7 cellular contexts compared by ENCODE assay signal in genomic region chr1:50368179-50369007, GRCh38. TPM values are rescaled to one million over a fixed set of nuclear protein-coding genes. Genes with fewer than 3 reads are reported as not detected.
DNase-seq lines count a peak whose midpoint lies in the region; ATAC-seq and TF ChIP-seq lines count a peak whose summit lies in the region.

No MANE protein-coding gene starts in this region.

- intact Hi-C loops in breast epithelium (cut with DNase I; ENCODE audit: low total_unique reads): loop anchor here (10.0 kb wide), 1 partner anchor 1384 kb away; no protein-coding TSS in a partner anchor

- DNase-seq in ELR (ENCODE audit: low read depth) (peak; percentile 33), NCI-H748 treated with DMSO at 0.1 percent for 48 hours (lab: John Stamatoyannopoulos, UW) (peak; percentile 68), breast epithelium (ENCODE audit: low spot score in 2 of 2) (no peak), MG63 (no peak)
- peak; percentile 35 to 47 for DNase-seq in stimulated activated naive CD8-positive, alpha-beta T cell treated with anti-CD3 and anti-CD28 coated beads, Interleukin-15, amount 100 ng/mL, for 72 hours

- H3K4me3 ChIP-seq in breast epithelium (peak overlapping the region in 1 of 3 donors; percentile 47), liver (ENCODE audit: low read depth in 1 of 3, low read length in 3 of 3) (no peak overlapping the region), MG63 (no peak overlapping the region)

- no peaks in the 10 kb centered on the region for H3K4me1 Mint-ChIP-seq in stimulated activated naive CD8-positive, alpha-beta T cell treated with anti-CD3 and anti-CD28 coated beads, Interleukin-15, amount 100 ng/mL, for 72 hours

- no peaks in the 10 kb centered on the region for H3K9me3 Mint-ChIP-seq in stimulated activated naive CD8-positive, alpha-beta T cell treated with anti-CD3 and anti-CD28 coated beads, Interleukin-15, amount 100 ng/mL, for 72 hours

- no peaks in the 10 kb centered on the region for H3K4me1 ChIP-seq in breast epithelium
- H3K4me1 ChIP-seq in liver (ENCODE audit: control insufficient read depth in 4 of 4, insufficient read depth in 4 of 4, low read length in 3 of 4): peaks cover 0 to 3% (median 0%) of the 10 kb centered on the region in 4 donors

- TF ChIP-seq CTCF in breast epithelium (IDR thresholded peaks at IDR 0.05) (peak; percentile 63 to 81 (median 74)), liver (IDR thresholded peaks at IDR 0.05; ENCODE audit: low read depth, low read length, missing input control) (peak; percentile 75)

- no peak overlapping the region for H3K27ac Mint-ChIP-seq in stimulated activated naive CD8-positive, alpha-beta T cell treated with anti-CD3 and anti-CD28 coated beads, Interleukin-15, amount 100 ng/mL, for 72 hours

- TF ChIP-seq RAD21 in liver (IDR thresholded peaks at IDR 0.05): peak; percentile 91 to 94

- no peak for TF ChIP-seq POLR2A in breast epithelium (IDR thresholded peaks at IDR 0.05)

- H3K36me3 ChIP-seq in breast epithelium (no peaks in the 10 kb centered on the region), liver (ENCODE audit: control insufficient read depth in 4 of 4, insufficient read depth in 3 of 4, low read depth in 1 of 4, low read length in 3 of 4) (no peaks in the 10 kb centered on the region), MG63 (no peaks in the 10 kb centered on the region)

- H3K27ac ChIP-seq in breast epithelium (no peak overlapping the region), liver (ENCODE audit: low read depth in 1 of 2, low read length in 2 of 2) (no peak overlapping the region)

- peaks cover 60% of the 10 kb centered on the region for H3K27me3 Mint-ChIP-seq in stimulated activated naive CD8-positive, alpha-beta T cell treated with anti-CD3 and anti-CD28 coated beads, Interleukin-15, amount 100 ng/mL, for 72 hours

- WGBS in liver: 15% methylated on average over 31 of the region's 31 CpGs

- no peak overlapping the region for H3K9ac ChIP-seq in liver (ENCODE audit: low read depth in 1 of 2, low read length in 2 of 2)

- H3K4me3 Mint-ChIP-seq in stimulated activated naive CD8-positive, alpha-beta T cell treated with anti-CD3 and anti-CD28 coated beads, Interleukin-15, amount 100 ng/mL, for 72 hours: no peak overlapping the region

- H3K9me3 ChIP-seq in breast epithelium (no peaks in the 10 kb centered on the region), liver (ENCODE audit: control insufficient read depth in 4 of 4, low read length in 3 of 4) (no peaks in the 10 kb centered on the region), MG63 (no peaks in the 10 kb centered on the region)

- peak; percentile 58 for ATAC-seq in HG02678 (IDR thresholded peaks at IDR 0.05; ENCODE audit: unreplicated experiment)
- peak; percentile 72 for ATAC-seq in stimulated activated naive CD8-positive, alpha-beta T cell treated with anti-CD3 and anti-CD28 coated beads, Interleukin-15, amount 100 ng/mL, for 72 hours

- H3K27me3 ChIP-seq in breast epithelium (peaks cover 0 to 16% of the 10 kb centered on the region in 2 donors), liver (ENCODE audit: control insufficient read depth in 4 of 4, insufficient read depth in 4 of 4, low read length in 3 of 4) (peaks cover 0 to 6% (median 0%) of the 10 kb centered on the region in 4 donors), MG63 (peaks cover 6% of the 10 kb centered on the region)

TF ChIP-seq in liver, 16 proteins besides CTCF, POLR2A, EP300 and RAD21:
- TF ChIP-seq HNF4A (conservative IDR thresholded peaks at IDR 0.05) (no peak), REST (IDR thresholded peaks at IDR 0.05) (no peak), JUND (IDR thresholded peaks at IDR 0.05) (no peak), FOXA1 (IDR thresholded peaks at IDR 0.05) (no peak), FOXA2 (IDR thresholded peaks at IDR 0.05) (no peak), SP1 (IDR thresholded peaks at IDR 0.05) (no peak), TAF1 (conservative IDR thresholded peaks at IDR 0.05) (no peak), YY1 (IDR thresholded peaks at IDR 0.05) (no peak), GABPA (IDR thresholded peaks at IDR 0.05 in 1 of 2, conservative IDR thresholded peaks at IDR 0.05 in 1 of 2) (no peak), EGR1 (IDR thresholded peaks at IDR 0.05; ENCODE audit: low read depth in 2 of 2) (no peak), MAX (IDR thresholded peaks at IDR 0.05) (no peak), HNF4G (IDR thresholded peaks at IDR 0.05) (no peak)

RNA-seq across cellular contexts. Expression of gene DMRTA2, which starts 54.9 kb away (rescaled TPM):
- total RNA-seq in breast epithelium: under 1 TPM in 1 of 3 donors, not detected in 2; 0.16 TPM
- not detected for total RNA-seq in liver
- not detected for polyA plus RNA-seq in liver
- total RNA-seq in MG63 (2014; rRNA removed; shearing (Covaris generic); ENCODE audit: low replicate concordance): not detected in 2 replicates

Comparison
In these comparisons a context has a peak if more than half of its experiments do, and no peak if none do; other contexts are left out.
1. DNase-seq: peak in ELR (single experiment), NCI-H748 treated with DMSO at 0.1 percent for 48 hours (single experiment) and stimulated activated naive CD8-positive, alpha-beta T cell treated with anti-CD3 and anti-CD28 coated beads, Interleukin-15, amount 100 ng/mL, for 72 hours (2 of 2); none in breast epithelium (0 of 2) and MG63 (single experiment).